8 cellular contexts compared by ENCODE assay signal in the genomic region with DNA sequence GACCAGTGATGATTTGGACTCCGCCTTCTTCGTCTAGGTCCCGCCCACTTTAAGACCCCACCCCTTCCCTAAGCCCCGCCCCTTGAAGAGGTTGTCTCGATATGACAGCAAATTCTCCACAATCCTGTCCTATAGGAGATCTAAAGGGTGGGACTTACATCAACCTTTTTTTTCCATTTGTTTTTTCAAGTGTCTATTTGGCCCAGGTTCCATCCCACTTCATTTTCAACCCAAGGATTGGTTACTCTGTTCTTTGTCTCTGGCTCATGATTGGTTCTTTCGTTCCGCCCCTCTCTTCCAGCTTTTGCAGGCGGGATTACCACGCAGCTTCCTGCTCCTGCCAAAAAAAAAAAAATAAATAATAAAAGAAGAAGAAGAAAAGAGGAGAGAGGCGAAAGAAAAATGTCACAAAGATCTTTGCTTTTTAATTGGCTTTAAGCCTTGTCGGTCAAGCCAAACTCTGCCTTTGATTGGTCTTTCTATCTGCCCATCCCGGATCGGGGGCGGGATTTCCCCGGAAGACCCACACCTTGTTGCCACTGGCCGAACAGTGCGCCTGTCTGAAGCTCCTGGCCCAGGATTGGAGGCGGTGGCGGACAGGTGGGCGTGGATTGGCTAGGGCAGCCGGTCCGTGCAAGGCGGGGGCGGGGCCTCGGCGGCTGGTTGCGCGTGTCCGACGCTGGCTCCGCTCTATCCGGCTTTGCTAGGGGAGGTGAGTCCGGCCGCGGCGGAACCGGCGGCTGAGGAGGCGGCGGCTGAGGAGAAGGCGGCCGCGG.
DNase-seq lines count a peak whose midpoint lies in the region; ATAC-seq and FAIRE-seq lines count a peak whose summit lies in the region.

No MANE protein-coding gene starts in this region.

- DNase-seq in AG20443 (ENCODE audit: low spot score) (peak; percentile 99), NCI-H446 (lab: John Stamatoyannopoulos, UW) (peak; percentile 98 to 99), cerebellar nuclear complex (lab: John Stamatoyannopoulos, UW) (peak; percentile 98 to 100)
- peak; percentile 99 for DNase-seq in stimulated activated CD4-positive, alpha-beta T cell treated with anti-CD3 and anti-CD28 coated beads, Interleukin-12 subunit alpha, Interleukin-12 subunit beta, amount 100 ng/mL, for 4 hours

- ATAC-seq in GM19043 (IDR thresholded peaks at IDR 0.05; ENCODE audit: low read depth, unreplicated experiment) = peak; percentile 80
- peak; percentile 91 for ATAC-seq in HG03354 (IDR thresholded peaks at IDR 0.05; ENCODE audit: poor library complexity, severe bottlenecking, unreplicated experiment)
- ATAC-seq in activated CD4-positive, CD25-positive, alpha-beta regulatory T cell treated with anti-CD3 and anti-CD28 coated beads, Interleukin-2, amount 50 U/mL, for 24 hours = peak; percentile 94 to 95

- FAIRE-seq in islet of Langerhans (lab: Jason Lieb, UNC) = peak; percentile 99

Comparison
In these comparisons a context has a peak if more than half of its experiments do, and no peak if none do; other contexts are left out.
1. Peak in every context shown above with its lines: DNase-seq and ATAC-seq.